8 cellular contexts compared by ENCODE assay signal in the genomic region with DNA sequence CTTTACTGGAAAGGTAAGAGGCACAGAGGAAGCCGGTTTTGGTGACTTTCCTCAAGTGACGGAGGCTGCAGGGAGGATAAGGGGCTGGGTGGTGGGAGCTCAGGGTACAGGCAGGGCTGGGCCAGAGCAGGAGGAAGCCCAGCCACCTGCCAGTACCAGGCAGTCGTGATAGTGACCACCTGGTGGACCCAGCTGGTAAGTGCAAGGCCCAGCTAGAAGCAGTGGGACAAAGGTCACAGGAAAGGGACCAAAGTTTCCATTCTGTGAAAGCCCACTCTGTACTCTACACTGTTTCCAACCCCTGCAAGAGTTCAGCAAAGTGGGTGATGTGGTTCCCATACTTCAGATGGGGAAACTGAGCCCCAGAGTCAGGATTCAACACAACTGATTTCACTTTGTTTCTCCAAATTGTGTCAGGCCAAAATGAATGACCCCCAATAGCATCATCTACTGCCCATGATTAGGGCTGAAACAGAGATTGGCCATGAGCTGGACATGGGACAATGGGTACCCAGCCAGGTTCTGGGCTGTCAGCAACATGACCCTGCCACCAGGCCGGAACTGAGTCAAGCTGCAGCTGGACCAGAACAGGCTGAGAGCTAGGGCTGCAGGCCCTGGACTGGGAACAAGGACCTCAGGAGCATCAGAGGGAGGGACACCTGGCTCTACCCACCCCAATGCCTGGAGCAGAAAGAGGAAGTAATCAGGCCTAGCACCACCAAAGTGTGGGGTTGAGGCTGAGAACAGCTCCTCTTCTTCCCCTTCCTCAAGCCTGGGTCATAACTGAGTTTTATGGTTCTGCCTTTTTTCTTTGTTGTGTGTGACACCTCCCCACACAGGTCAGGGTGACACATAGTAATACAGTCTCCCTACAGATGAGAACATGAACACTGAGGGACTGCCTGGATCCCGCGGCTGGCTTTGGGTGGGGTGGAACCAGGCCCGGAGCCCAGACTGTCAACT. TPM values are rescaled to one million over a fixed set of nuclear protein-coding genes. Genes with fewer than 3 reads are reported as not detected.
DNase-seq lines count a peak whose midpoint lies in the region; ATAC-seq and TF ChIP-seq lines count a peak whose summit lies in the region.

No MANE protein-coding gene starts in this region.

- H3K27me3 ChIP-seq in CD8-positive, alpha-beta T cell (ENCODE audit: insufficient read depth, low read length): no peaks in the 10 kb centered on the region

- POLR2A ChIA-PET in CD8-positive, alpha-beta T cell (lab: Charles Lee): no interaction called here

- H3K9me3 Mint-ChIP-seq in CD8-positive, alpha-beta T cell: no peaks in the 10 kb centered on the region
- no peaks in the 10 kb centered on the region for H3K9me3 Mint-ChIP-seq in stimulated activated memory B cell treated with anti-CD40 and anti-IgM and Interleukin-4, amounts not matched to agents 10 μg/mL and 1 μg/mL and 100 μg/mL, for 72 hours

- peak; percentile 77 for ATAC-seq in CD8-positive, alpha-beta T cell
- ATAC-seq in Right ventricle myocardium superior (ENCODE audit: poor library complexity) (peak; percentile 3), GM21529 (IDR thresholded peaks at IDR 0.05; ENCODE audit: unreplicated experiment) (no peak)
- ATAC-seq in stimulated activated memory B cell treated with anti-CD40 and anti-IgM and Interleukin-4, amounts not matched to agents 10 μg/mL and 1 μg/mL and 100 μg/mL, for 72 hours: peak; percentile 84

- TF ChIP-seq CTCF in CD8-positive, alpha-beta T cell (IDR thresholded peaks at IDR 0.05): no peak
- TF ChIP-seq CTCF in HFF-Myc (IDR thresholded peaks at IDR 0.05; ENCODE audit: low read depth, low read length, missing control alignments): peak; percentile 47

- H3K4me3 Mint-ChIP-seq in CD8-positive, alpha-beta T cell: no peak overlapping the region
- no peak overlapping the region for H3K4me3 Mint-ChIP-seq in stimulated activated memory B cell treated with anti-CD40 and anti-IgM and Interleukin-4, amounts not matched to agents 10 μg/mL and 1 μg/mL and 100 μg/mL, for 72 hours

- no peaks in the 10 kb centered on the region for H3K9me3 ChIP-seq in CD8-positive, alpha-beta T cell (ENCODE audit: low read length)

- DNase-seq in CD8-positive, alpha-beta T cell: peak in 4 of 7 experiments; percentile 13 to 50 (median 30)
- DNase-seq in HFF-Myc (ENCODE audit: extremely low read depth, low read depth): no peak
- peak; percentile 20 for DNase-seq in UCSD-AML1 (lab: John Stamatoyannopoulos, UW; ENCODE audit: unreplicated experiment)
- DNase-seq in Right ventricle myocardium superior: no peak
- DNase-seq in NCI-H2081 (lab: John Stamatoyannopoulos, UW): no peak
- no peak for DNase-seq in NCI-H774 (lab: John Stamatoyannopoulos, UW)

- H3K36me3 Mint-ChIP-seq in CD8-positive, alpha-beta T cell: no peaks in the 10 kb centered on the region
- no peaks in the 10 kb centered on the region for H3K36me3 Mint-ChIP-seq in stimulated activated memory B cell treated with anti-CD40 and anti-IgM and Interleukin-4, amounts not matched to agents 10 μg/mL and 1 μg/mL and 100 μg/mL, for 72 hours

- H3K36me3 ChIP-seq in CD8-positive, alpha-beta T cell (ENCODE audit: insufficient read depth, low read length): no peaks in the 10 kb centered on the region

- H3K4me1 Mint-ChIP-seq in CD8-positive, alpha-beta T cell (ENCODE audit: low read depth): peaks cover 14% of the 10 kb centered on the region
- H3K4me1 Mint-ChIP-seq in stimulated activated memory B cell treated with anti-CD40 and anti-IgM and Interleukin-4, amounts not matched to agents 10 μg/mL and 1 μg/mL and 100 μg/mL, for 72 hours: peaks cover 16% of the 10 kb centered on the region

- no peak overlapping the region for H3K27ac ChIP-seq in CD8-positive, alpha-beta T cell (ENCODE audit: low read depth, low read length)

- H3K27me3 Mint-ChIP-seq in CD8-positive, alpha-beta T cell (ENCODE audit: low read depth): no peaks in the 10 kb centered on the region
- H3K27me3 Mint-ChIP-seq in stimulated activated memory B cell treated with anti-CD40 and anti-IgM and Interleukin-4, amounts not matched to agents 10 μg/mL and 1 μg/mL and 100 μg/mL, for 72 hours: no peaks in the 10 kb centered on the region

- no peak overlapping the region for H3K4me3 ChIP-seq in CD8-positive, alpha-beta T cell (ENCODE audit: low read depth, low read length)
- no peak overlapping the region for H3K4me3 ChIP-seq in HFF-Myc (replicated peaks; ENCODE audit: low read depth, low read length)

- CTCF ChIA-PET in CD8-positive, alpha-beta T cell (lab: Charles Lee): interaction anchor here (0.6 to 1.8 kb wide), 9 partner anchors 18 to 748 kb away, joined by 3 to 7 read pairs (median 3); no protein-coding TSS in a partner anchor

- H3K4me1 ChIP-seq in CD8-positive, alpha-beta T cell (ENCODE audit: insufficient read depth, low read length): no peaks in the 10 kb centered on the region

- H3K27ac Mint-ChIP-seq in CD8-positive, alpha-beta T cell: no peak overlapping the region
- H3K27ac Mint-ChIP-seq in stimulated activated memory B cell treated with anti-CD40 and anti-IgM and Interleukin-4, amounts not matched to agents 10 μg/mL and 1 μg/mL and 100 μg/mL, for 72 hours: no peak overlapping the region

- intact Hi-C loops in CD8-positive, alpha-beta T cell (cut with DNase I, micrococcal nuclease): no loop called here
- intact Hi-C loops in Right ventricle myocardium superior (cut with DNase I): no loop called here

RNA-seq across cellular contexts. Expression of a gene that starts 50.2 kb away (rescaled TPM):
- total RNA-seq in CD8-positive, alpha-beta T cell: under 1 TPM in 1 of 2 experiments, not detected in 1; 0.03 TPM
- total RNA-seq in Right ventricle myocardium superior: 3.4 TPM

Comparison
In these comparisons a context has a peak if more than half of its experiments do, and no peak if none do; other contexts are left out.
1. DNase-seq: peak in CD8-positive, alpha-beta T cell (4 of 7) and UCSD-AML1 (single experiment); none in HFF-Myc (single experiment), Right ventricle myocardium superior (single experiment), NCI-H2081 (0 of 2) and NCI-H774 (single experiment).